In the genomic region with DNA sequence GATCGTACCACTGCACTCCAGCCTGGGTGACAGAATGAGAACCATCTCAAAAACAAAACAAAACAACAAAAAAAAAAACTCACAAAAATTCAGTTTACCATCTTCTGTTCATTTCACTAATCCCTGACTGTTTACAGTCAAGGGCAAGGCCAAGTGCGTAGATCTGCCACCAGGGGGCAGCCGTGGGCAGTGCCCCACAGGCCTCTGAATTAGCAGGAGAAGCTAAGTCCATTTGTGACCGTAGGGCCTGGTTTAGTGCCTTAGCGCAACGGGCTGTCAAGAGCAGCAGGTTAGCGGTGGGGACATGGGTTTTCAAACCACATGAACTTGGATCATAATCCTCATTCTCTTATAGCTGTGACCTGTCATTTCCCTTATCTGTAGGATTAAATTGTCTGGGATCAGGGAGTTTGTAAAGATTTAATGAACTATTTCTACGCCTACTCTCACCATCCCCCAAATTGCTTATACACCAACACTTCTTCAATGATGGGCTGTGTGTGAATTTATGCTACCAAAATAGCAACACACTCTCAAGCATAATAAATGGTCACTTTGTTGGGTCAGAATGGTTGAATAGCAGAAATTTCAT, we compare ENCODE assay signal across 8 cellular contexts. TPM values are rescaled to one million over a fixed set of nuclear protein-coding genes. Genes with fewer than 3 reads are reported as not detected.
DNase-seq lines count a peak whose midpoint lies in the region; ATAC-seq and TF ChIP-seq lines count a peak whose summit lies in the region.

No MANE protein-coding gene starts in this region.

- no peaks in the 10 kb centered on the region for H3K4me1 ChIP-seq in NT2/D1 (ENCODE audit: insufficient read depth, insufficient read length)
- H3K4me1 ChIP-seq in naive thymus-derived CD4-positive, alpha-beta T cell (ENCODE audit: control insufficient read depth in 2 of 2, insufficient read depth in 2 of 2, low read length in 2 of 2): peaks cover under 1 to 2% of the 10 kb centered on the region in 2 donors

- peak; percentile 58 for DNase-seq in HT1080 (ENCODE audit: low read depth)
- DNase-seq in NT2/D1 (ENCODE audit: low read depth, low spot score): peak; percentile 82
- peak; percentile 76 for DNase-seq in activated CD8-positive, alpha-beta memory T cell treated with anti-CD3 and anti-CD28 coated beads, Interleukin-2, amount 50 U/mL, for 4 hours
- peak; percentile 20 for DNase-seq in epithelial cell of proximal tubule (ENCODE audit: low read depth)
- peak; percentile 31 to 73 (median 66) for DNase-seq in naive thymus-derived CD4-positive, alpha-beta T cell
- DNase-seq in stimulated activated CD8-positive, alpha-beta memory T cell treated with anti-CD3 and anti-CD28 coated beads, Interleukin-7, amount 100 ng/mL, for 48 hours (ENCODE audit: extremely low read depth in 1 of 2, low read depth in 1 of 2): peak; percentile 40 to 41
- DNase-seq in NCI-H1048 (lab: John Stamatoyannopoulos, UW): no peak

- no peaks in the 10 kb centered on the region; the same call in 1 of the 2 replicates for H3K9me3 ChIP-seq in NT2/D1 (ENCODE audit: insufficient read depth, low read length)
- no peaks in the 10 kb centered on the region for H3K9me3 ChIP-seq in naive thymus-derived CD4-positive, alpha-beta T cell (ENCODE audit: control insufficient read depth in 2 of 3, low read length in 3 of 3)

- ATAC-seq in naive thymus-derived CD4-positive, alpha-beta T cell: peak; percentile 94

- H3K36me3 ChIP-seq in NT2/D1 (ENCODE audit: insufficient read depth, insufficient read length, low read length): no peaks in the 10 kb centered on the region
- no peaks in the 10 kb centered on the region for H3K36me3 ChIP-seq in naive thymus-derived CD4-positive, alpha-beta T cell (ENCODE audit: control insufficient read depth in 2 of 3, insufficient read depth in 3 of 3, low read length in 3 of 3)

- H3K27ac Mint-ChIP-seq in naive thymus-derived CD4-positive, alpha-beta T cell: no peak overlapping the region

- no peak overlapping the region for H3K9ac ChIP-seq in NT2/D1 (ENCODE audit: insufficient read length, low read depth)

- no peaks in the 10 kb centered on the region for H3K27me3 ChIP-seq in NT2/D1 (ENCODE audit: insufficient read depth, insufficient read length)
- H3K27me3 ChIP-seq in naive thymus-derived CD4-positive, alpha-beta T cell (ENCODE audit: control insufficient read depth in 2 of 2, insufficient read depth in 2 of 2, low read length in 2 of 2): no peaks in the 10 kb centered on the region

- H3K4me3 Mint-ChIP-seq in naive thymus-derived CD4-positive, alpha-beta T cell: no peak overlapping the region

- intact Hi-C loops in naive thymus-derived CD4-positive, alpha-beta T cell (cut with micrococcal nuclease): loop anchor here (1.0 kb wide), 2 partner anchors 347 to 452 kb away; a partner anchor contains a TSS

- CTCF ChIA-PET in naive thymus-derived CD4-positive, alpha-beta T cell (lab: Charles Lee): interaction anchor here (0.7 to 1.5 kb wide), 4 partner anchors 12 to 349 kb away, joined by 3 to 4 read pairs (median 4); a partner anchor contains a TSS

- no peak overlapping the region for H3K4me3 ChIP-seq in NT2/D1 (ENCODE audit: insufficient read length, low read depth)
- H3K4me3 ChIP-seq in epithelial cell of proximal tubule (ENCODE audit: low read depth, low read length): no peak overlapping the region
- no peak overlapping the region for H3K4me3 ChIP-seq in naive thymus-derived CD4-positive, alpha-beta T cell (ENCODE audit: low read length)

- peaks cover 2 to 26% (median 10%) of the 10 kb centered on the region in 5 donors for H3K27me3 Mint-ChIP-seq in naive thymus-derived CD4-positive, alpha-beta T cell

- H3K9me3 Mint-ChIP-seq in naive thymus-derived CD4-positive, alpha-beta T cell: no peaks in the 10 kb centered on the region

- peaks cover 3 to 9% (median 7%) of the 10 kb centered on the region in 7 donors for H3K4me1 Mint-ChIP-seq in naive thymus-derived CD4-positive, alpha-beta T cell

- no peak overlapping the region for H3K27ac ChIP-seq in naive thymus-derived CD4-positive, alpha-beta T cell (ENCODE audit: low read depth, low read length)

- POLR2A ChIA-PET in naive thymus-derived CD4-positive, alpha-beta T cell (lab: Charles Lee): no interaction called here

- no peaks in the 10 kb centered on the region for H3K36me3 Mint-ChIP-seq in naive thymus-derived CD4-positive, alpha-beta T cell

- peak; percentile 99 for TF ChIP-seq CTCF in GM12873 (IDR thresholded peaks at IDR 0.05; ENCODE audit: insufficient read depth, low read depth, low read length, missing control alignments)
- peak; percentile 100 for TF ChIP-seq CTCF in epithelial cell of proximal tubule (conservative IDR thresholded peaks at IDR 0.05; ENCODE audit: low read depth, low read length)

RNA-seq across cellular contexts. Expression of a gene that starts 49.0 kb away (rescaled TPM):
- total RNA-seq in HT1080 (2014; rRNA removed; shearing (Covaris generic)): 44.6 and 56.3 TPM in 2 replicates
- polyA plus RNA-seq in HT1080 (2015; cell fraction: cytosol; rRNA removed): 53.5 and 68.4 TPM in 2 replicates
- polyA plus RNA-seq in HT1080 (2015; cell fraction: nucleus; rRNA removed): 68.8 and 83.3 TPM in 2 replicates
- 38.1 and 43.8 TPM in 2 replicates for total RNA-seq in epithelial cell of proximal tubule
- 10 to 100 TPM; 28.6 to 41.1 (median 29.1) TPM for total RNA-seq in naive thymus-derived CD4-positive, alpha-beta T cell
- polyA plus RNA-seq in naive thymus-derived CD4-positive, alpha-beta T cell: 10 to 100 TPM; 15.4 to 22.5 TPM

RNA-seq across cellular contexts. Expression of a gene that starts 49.3 kb away (rescaled TPM):
- 31.0 and 32.2 TPM in 2 replicates for total RNA-seq in HT1080 (2014; rRNA removed; shearing (Covaris generic))
- 30.4 and 33.7 TPM in 2 replicates for polyA plus RNA-seq in HT1080 (2015; cell fraction: cytosol; rRNA removed)
- polyA plus RNA-seq in HT1080 (2015; cell fraction: nucleus; rRNA removed): 53.6 and 54.2 TPM in 2 replicates
- total RNA-seq in epithelial cell of proximal tubule: 26.6 and 40.3 TPM in 2 replicates
- 10 to 100 TPM; 28.7 to 62.8 (median 35.6) TPM for total RNA-seq in naive thymus-derived CD4-positive, alpha-beta T cell
- polyA plus RNA-seq in naive thymus-derived CD4-positive, alpha-beta T cell: 10 to 100 TPM; 20.2 to 25.1 TPM
